ENCODE assay signal across 2 cellular contexts in genomic region chr13:93293716-93294115, GRCh38.
TF ChIP-seq lines count a peak whose summit lies in the region.

No MANE protein-coding gene starts in this region.

TF ChIP-seq in GM23338, 12 proteins besides CTCF, POLR2A, EP300 and RAD21:
- TF ChIP-seq ZNF331 (CRISPR knock-in tag; IDR thresholded peaks at IDR 0.05; ENCODE audit: low read depth) (no peak), POLR2AphosphoS5 (IDR thresholded peaks at IDR 0.05; ENCODE audit: low read depth) (no peak), ZNF114 (CRISPR knock-in tag; IDR thresholded peaks at IDR 0.05) (no peak), EZH2 (IDR thresholded peaks at IDR 0.05; ENCODE audit: low read depth, unreplicated experiment) (no peak)

TF ChIP-seq in K562, 482 proteins besides CTCF, POLR2A, EP300 and RAD21:
- 0 out of 2 replicates have a peak, but pooled peaks have one; percentile 20 for TF ChIP-seq MAFK (IDR thresholded peaks at IDR 0.05; ENCODE audit: low read length)
- TF ChIP-seq CHD7 (IDR thresholded peaks at IDR 0.05; ENCODE audit: low read depth, low read length) = no peak
